ENCODE assay signal across 8 cellular contexts in genomic region chr12:27331299-27331926, GRCh38. TPM values are rescaled to one million over a fixed set of nuclear protein-coding genes. Genes with fewer than 3 reads are reported as not detected.
DNase-seq lines count a peak whose midpoint lies in the region; ATAC-seq, FAIRE-seq and TF ChIP-seq lines count a peak whose summit lies in the region.

No MANE protein-coding gene starts in this region.

- no TSS peak for BruUV-seq in endothelial cell of umbilical vein (replicated peaks; lab: Mats Ljungman, UMichigan)

- H3K36me3 ChIP-seq in RWPE2 (ENCODE audit: low read depth): no peaks in the 10 kb centered on the region
- peaks cover 3 to 6% of the 10 kb centered on the region in 2 experiments for H3K36me3 ChIP-seq in endothelial cell of umbilical vein (ENCODE audit: control insufficient read depth in 2 of 2, extremely low read depth in 1 of 2, insufficient read depth in 2 of 2, low read length in 2 of 2)

- peaks cover 2% of the 10 kb centered on the region for H3K9me1 ChIP-seq in endothelial cell of umbilical vein (replicated peaks; ENCODE audit: control insufficient read depth, extremely low read depth, insufficient read depth, low read length)

- no peak for DNase-seq in activated T-cell treated with anti-CD3 and anti-CD28 coated beads, Interleukin-2, amount 50 U/mL, for 4 hours
- DNase-seq in activated T-cell treated with anti-CD3 and anti-CD28 coated beads for 4 hours (no peak), RWPE2 (ENCODE audit: low spot score) (no peak), endothelial cell of umbilical vein (ENCODE audit: low read depth, low spot score) (peak; percentile 93), retinal pigment epithelial cell (ENCODE audit: low read depth) (peak; percentile 58), HuH-7.5 (ENCODE audit: low spot score) (no peak), NCI-H2227 treated with DMSO at 0.1 percent for 48 hours (lab: John Stamatoyannopoulos, UW) (no peak)

- POLR2A ChIA-PET in endothelial cell of umbilical vein (lab: Charles Lee): no interaction called here

- peak; percentile 98 for FAIRE-seq in endothelial cell of umbilical vein (lab: Jason Lieb, UNC)

- peaks cover 26% of the 10 kb centered on the region for H3K4me1 Mint-ChIP-seq in activated T-cell treated with anti-CD3 and anti-CD28 coated beads, Interleukin-2, amount 50 U/mL, for 4 hours (ENCODE audit: low read depth)

- peaks cover 47% of the 10 kb centered on the region for H3K27me3 Mint-ChIP-seq in activated T-cell treated with anti-CD3 and anti-CD28 coated beads, Interleukin-2, amount 50 U/mL, for 4 hours (ENCODE audit: low read depth)

- peak; percentile 56 to 66 for ATAC-seq in activated T-cell treated with anti-CD3 and anti-CD28 coated beads, Interleukin-2, amount 50 U/mL, for 4 hours
- peak; percentile 37 for ATAC-seq in HG02884 (IDR thresholded peaks at IDR 0.05; ENCODE audit: unreplicated experiment)
- ATAC-seq in RWPE2 (ENCODE audit: low read depth): peak; percentile 69

- peak overlapping the region; percentile 85 for H3K27ac ChIP-seq in RWPE2 (ENCODE audit: poor library complexity, severe bottlenecking)
- H3K27ac ChIP-seq in endothelial cell of umbilical vein (ENCODE audit: insufficient read depth, low read depth, low read length): peak overlapping the region; percentile 73

- no peaks in the 10 kb centered on the region for H3K9me3 ChIP-seq in RWPE2 (ENCODE audit: severe bottlenecking)
- no peaks in the 10 kb centered on the region for H3K9me3 ChIP-seq in endothelial cell of umbilical vein (replicated peaks; ENCODE audit: control insufficient read depth, insufficient read depth, low read length)

- H3K4me2 ChIP-seq in endothelial cell of umbilical vein (ENCODE audit: insufficient read depth, low read length): peak overlapping the region; percentile 97

- H3K4me1 ChIP-seq in RWPE2 (ENCODE audit: insufficient read depth, poor library complexity, severe bottlenecking) (peaks cover 39% of the 10 kb centered on the region), endothelial cell of umbilical vein (ENCODE audit: control insufficient read depth, extremely low read depth, insufficient read depth, low read length) (peaks cover 28% of the 10 kb centered on the region)

- CTCF ChIA-PET in endothelial cell of umbilical vein (lab: Charles Lee): interaction anchor here (0.6 to 2.2 kb wide), 9 partner anchors 8 to 318 kb away, joined by 3 to 6 read pairs (median 5); partner anchors contain the start of gene TM7SF3

- TF ChIP-seq POLR2A in endothelial cell of umbilical vein (IDR thresholded peaks at IDR 0.05; ENCODE audit: low read depth, low read length): no peak

- H3K9ac ChIP-seq in endothelial cell of umbilical vein (replicated peaks; ENCODE audit: extremely low read depth, insufficient read depth, low read length): peak overlapping the region; percentile 67

- H2AFZ ChIP-seq in endothelial cell of umbilical vein (ENCODE audit: low read depth, low read length): peak overlapping the region; percentile 57

- peaks cover 36% of the 10 kb centered on the region for H3K79me2 ChIP-seq in endothelial cell of umbilical vein (ENCODE audit: control insufficient read depth, insufficient read depth, low read length)

- H3K36me3 Mint-ChIP-seq in activated T-cell treated with anti-CD3 and anti-CD28 coated beads, Interleukin-2, amount 50 U/mL, for 4 hours (ENCODE audit: insufficient read depth): peaks cover 11% of the 10 kb centered on the region

- no peaks in the 10 kb centered on the region for H3K27me3 ChIP-seq in RWPE2 (ENCODE audit: insufficient read depth, poor library complexity, severe bottlenecking)
- H3K27me3 ChIP-seq in endothelial cell of umbilical vein (ENCODE audit: control insufficient read depth in 2 of 2, insufficient read depth in 2 of 2, low read length in 2 of 2): no peaks in the 10 kb centered on the region

- dilution Hi-C loops in endothelial cell of umbilical vein (cut with MboI; ENCODE audit: extremely low pct_ligation_motif_present, low sequenced_read_pairs): no loop called here

- H3K4me3 ChIP-seq in RWPE2 (ENCODE audit: severe bottlenecking): no peak overlapping the region
- H3K4me3 ChIP-seq in endothelial cell of umbilical vein (replicated peaks in 1 of 3; ENCODE audit: insufficient read depth in 1 of 3, low read depth in 1 of 3, low read length in 3 of 3): peak overlapping the region in 1 of 3 experiments; percentile 26
- H3K4me3 ChIP-seq in retinal pigment epithelial cell (ENCODE audit: low read length): no peak overlapping the region

- intact Hi-C loops in endothelial cell of umbilical vein (cut with micrococcal nuclease): loop anchor here (5.0 kb wide), 1 partner anchor 321 kb away; no protein-coding TSS in a partner anchor

- no peaks in the 10 kb centered on the region for H4K20me1 ChIP-seq in endothelial cell of umbilical vein (replicated peaks; ENCODE audit: control insufficient read depth, extremely low read depth, insufficient read depth, low read length)

- TF ChIP-seq CTCF in RWPE2 (IDR thresholded peaks at IDR 0.05; ENCODE audit: poor library complexity, severe bottlenecking) (no peak), endothelial cell of umbilical vein (IDR thresholded peaks at IDR 0.05; ENCODE audit: extremely low read depth in 1 of 2, insufficient read depth in 1 of 2, low read depth in 1 of 2, low read length in 2 of 2) (no peak), retinal pigment epithelial cell (conservative IDR thresholded peaks at IDR 0.05; ENCODE audit: low read depth, low read length) (no peak)

- peak overlapping the region; percentile 70 for H3K4me3 Mint-ChIP-seq in activated T-cell treated with anti-CD3 and anti-CD28 coated beads, Interleukin-2, amount 50 U/mL, for 4 hours

- no peaks in the 10 kb centered on the region for H3K9me3 Mint-ChIP-seq in activated T-cell treated with anti-CD3 and anti-CD28 coated beads, Interleukin-2, amount 50 U/mL, for 4 hours

TF ChIP-seq in endothelial cell of umbilical vein, 7 proteins besides CTCF, POLR2A, EP300 and RAD21:
- no peak for TF ChIP-seq MYC (IDR thresholded peaks at IDR 0.05; ENCODE audit: low read depth, low read length)
- TF ChIP-seq GATA2 (IDR thresholded peaks at IDR 0.05; ENCODE audit: insufficient read depth, insufficient read length, low read depth, low read length): no peak
- TF ChIP-seq EZH2 (IDR thresholded peaks at IDR 0.05; ENCODE audit: borderline replicate concordance, low read depth, low read length, severe bottlenecking): no peak
- TF ChIP-seq FOS (IDR thresholded peaks at IDR 0.05; ENCODE audit: borderline replicate concordance, insufficient read depth, low read length): peak; percentile 92
- TF ChIP-seq JUN (IDR thresholded peaks at IDR 0.05; ENCODE audit: borderline replicate concordance, insufficient read depth, insufficient read length, low read depth): peak; percentile 83
- peak; percentile 35 for TF ChIP-seq POLR2AphosphoS5 (IDR thresholded peaks at IDR 0.05; ENCODE audit: insufficient read depth, low read depth, low read length)
- no peak for TF ChIP-seq MAX (IDR thresholded peaks at IDR 0.05; ENCODE audit: insufficient read depth, insufficient read length)

RNA-seq across cellular contexts. Expression of gene BMAL2, which starts 1.2 kb away (rescaled TPM):
- total RNA-seq in activated T-cell treated with anti-CD3 and anti-CD28 coated beads, Interleukin-2, amount 50 U/mL, for 4 hours: 1 to 10 TPM; 3.8 to 7.4 (median 6.8) TPM
- 30.9 and 33.3 TPM in 2 replicates for total RNA-seq in endothelial cell of umbilical vein
- 5.4 and 5.9 TPM in 2 replicates for polyA plus RNA-seq in endothelial cell of umbilical vein
- 9.4 and 10.3 TPM in 2 replicates for polyA plus RNA-seq in endothelial cell of umbilical vein (2011; cell fraction: cytosol; rRNA removed)
- polyA plus RNA-seq in endothelial cell of umbilical vein (2011; cell fraction: nucleus; rRNA removed): 6.3 and 10.2 TPM in 2 replicates
- polyA plus RNA-seq in endothelial cell of umbilical vein (2012): 26.8 and 35.4 TPM in 2 replicates
- 13.5 and 14.1 TPM in 2 replicates for polyA minus RNA-seq in endothelial cell of umbilical vein
- polyA minus RNA-seq in endothelial cell of umbilical vein (2011; cell fraction: cytosol; rRNA and poly(A)+ RNA removed): 8.7 TPM
- polyA minus RNA-seq in endothelial cell of umbilical vein (2011; cell fraction: nucleus; rRNA and poly(A)+ RNA removed): 9.4 and 10.3 TPM in 2 replicates

Comparison
In these comparisons a context has a peak if more than half of its experiments do, and no peak if none do; other contexts are left out.
1. DNase-seq: peak in endothelial cell of umbilical vein (single experiment) and retinal pigment epithelial cell (single experiment); none in activated T-cell treated with anti-CD3 and anti-CD28 coated beads, Interleukin-2, amount 50 U/mL, for 4 hours (single experiment), activated T-cell treated with anti-CD3 and anti-CD28 coated beads for 4 hours (single experiment), RWPE2 (single experiment), HuH-7.5 (single experiment) and NCI-H2227 treated with DMSO at 0.1 percent for 48 hours (single experiment).
2. Peak in every context shown above with its lines, with median percentiles within 50 percentile points of each other: ATAC-seq.